1 cellular context compared by ENCODE assay signal in genomic region chr15:80778964-80779657, GRCh38.
TF ChIP-seq lines count a peak whose summit lies in the region.

Gene CEMIP, plus strand, starts transcription at chr15:80779370. Its CDS starts 94,510 bp downstream, at chr15:80873880.

TF ChIP-seq in HepG2, 621 proteins besides CTCF, POLR2A, EP300 and RAD21 (continued from another document):
- no peak for TF ChIP-seq ZBTB40 (IDR thresholded peaks at IDR 0.05)
- TF ChIP-seq ZBTB40 (CRISPR knock-in tag; IDR thresholded peaks at IDR 0.05) = no peak
- peak; percentile 91 for TF ChIP-seq STAG1 (CRISPR knock-in tag; IDR thresholded peaks at IDR 0.05)
- TF ChIP-seq CBX1 (IDR thresholded peaks at IDR 0.05; ENCODE audit: low read depth) = no peak
